Comparison of ENCODE assay signal across 25 cellular contexts in genomic region chr14:99887407-99887806, GRCh38.
"Had no signal": no experiment of that assay in that cellular context is flagged by ENCODE, and none has a peak within 500 bp of the region (broad histone marks: within the 10 kb centered on the region; RNA-seq: fewer than 3 reads in every experiment).

No MANE protein-coding gene starts in this region.

- ATAC-seq: activated T-helper 17 cell treated with anti-CD3 and anti-CD28 coated beads, Interleukin-2, amount 50 U/mL, for 72 hours; Right ventricle myocardium inferior; T-cell had no signal

- H3K27ac ChIP-seq: cardiac muscle cell, VCaP had no signal

- H3K36me3 ChIP-seq: cardiac muscle cell had no signal

- H3K27me3 ChIP-seq: cardiac muscle cell had no signal

- H3K4me3 ChIP-seq: cardiac muscle cell, SK-N-MC had no signal

- DNase-seq: activated CD4-positive, alpha-beta memory T cell treated with anti-CD3 and anti-CD28 coated beads for 36 hours; activated CD4-positive, alpha-beta T cell treated with anti-CD3 and anti-CD28 coated beads, Interleukin-2, amount 10 ng/mL, durations not matched to agents 7 days and 5 days; activated CD4-positive, CD25-positive, alpha-beta regulatory T cell; activated CD8-positive, alpha-beta memory T cell treated with anti-CD3 and anti-CD28 coated beads for 24 hours; activated gamma-delta T cell; activated naive CD4-positive, alpha-beta T cell treated with anti-CD3 and anti-CD28 coated beads for 36 hours; activated T-cell treated with anti-CD3 and anti-CD28 coated beads, Interleukin-2, amount 50 U/mL, for 48 hours; amygdala; cerebellar nuclear complex; Kasumi-1; NCI-H1092; NCI-H2081; NCI-H2171; NCI-H2227 treated with DMSO at 0.1 percent for 48 hours; NCI-H510A; NCI-H82; RPMI8226; T-cell; T-helper 2 cell; T1000 had no signal
